8 cellular contexts compared by ENCODE assay signal in the genomic region with DNA sequence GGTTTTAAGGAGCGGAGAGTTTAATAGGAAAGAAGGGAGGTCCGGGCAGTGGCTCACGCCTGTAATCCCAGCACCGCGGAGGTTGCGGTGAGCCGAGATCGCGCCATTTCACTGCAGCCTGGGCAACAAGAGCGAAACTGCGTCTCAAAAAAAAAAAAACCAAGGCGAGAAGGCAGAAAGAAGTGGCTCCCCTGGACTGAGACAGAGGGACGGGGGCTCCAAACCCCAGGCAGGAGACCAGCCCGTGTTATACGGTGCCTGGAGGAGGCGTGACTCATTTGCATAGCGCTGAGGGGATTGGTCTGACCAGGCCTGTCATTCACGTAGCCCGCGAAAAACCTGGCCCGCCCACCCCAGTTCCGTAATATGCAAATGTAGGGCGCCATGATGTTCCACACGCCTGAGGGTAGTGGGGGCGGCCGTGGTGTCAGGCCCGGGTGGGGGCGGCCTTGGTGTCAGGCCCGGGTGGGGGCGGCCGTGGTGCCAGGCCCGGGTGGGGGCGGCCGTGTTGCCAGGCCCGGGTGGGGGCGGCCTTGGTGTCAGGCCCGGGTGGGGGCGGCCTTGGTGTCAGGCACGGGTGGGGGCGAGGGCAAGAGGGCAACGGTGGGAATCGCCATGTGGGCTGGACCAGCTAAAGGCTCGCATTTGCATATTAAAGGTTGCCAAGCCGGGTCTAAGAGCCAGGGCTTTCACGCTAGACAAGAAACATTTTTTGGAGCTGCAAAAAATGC. TPM values are rescaled to one million over a fixed set of nuclear protein-coding genes. Genes with fewer than 3 reads are reported as not detected.
DNase-seq lines count a peak whose midpoint lies in the region; ATAC-seq lines count a peak whose summit lies in the region.

No MANE protein-coding gene starts in this region.

- H3K4me3 Mint-ChIP-seq in central memory CD8-positive, alpha-beta T cell = peak overlapping the region; percentile 85

- peaks cover 24% of the 10 kb centered on the region for H3K4me1 Mint-ChIP-seq in central memory CD8-positive, alpha-beta T cell

- ATAC-seq in GM18858 (IDR thresholded peaks at IDR 0.05; ENCODE audit: unreplicated experiment) = peak; percentile 97
- ATAC-seq in HG03060 (IDR thresholded peaks at IDR 0.05; ENCODE audit: low read depth, unreplicated experiment) = peak; percentile 98
- ATAC-seq in central memory CD8-positive, alpha-beta T cell (replicated peaks; ENCODE audit: extremely low read depth, poor library complexity, severe bottlenecking) = peak; percentile 100
- ATAC-seq in left lobe of liver = peak; percentile 87

- peak; percentile 71 to 94 (median 85) for DNase-seq in T-helper 2 cell
- peak; percentile 69 to 89 for DNase-seq in central memory CD8-positive, alpha-beta T cell (ENCODE audit: low spot score in 2 of 2)
- peak; percentile 72 for DNase-seq in left lobe of liver (ENCODE audit: low spot score)
- peak; percentile 79 to 85 for DNase-seq in stimulated activated CD4-positive, alpha-beta T cell treated with anti-CD3 and anti-CD28 coated beads, Interleukin-2, amount 100 ng/mL, for 48 hours
- no peak for DNase-seq in NCI-H82 (lab: John Stamatoyannopoulos, UW)
- DNase-seq in AML-193 (lab: John Stamatoyannopoulos, UW) = no peak

- peaks cover 5% of the 10 kb centered on the region for H3K36me3 Mint-ChIP-seq in central memory CD8-positive, alpha-beta T cell (ENCODE audit: insufficient read depth)

- no peaks in the 10 kb centered on the region for H3K9me3 Mint-ChIP-seq in central memory CD8-positive, alpha-beta T cell

- no peaks in the 10 kb centered on the region for H3K27me3 Mint-ChIP-seq in central memory CD8-positive, alpha-beta T cell

- H3K27ac Mint-ChIP-seq in central memory CD8-positive, alpha-beta T cell (ENCODE audit: low read depth) = peak overlapping the region; percentile 83

RNA-seq across cellular contexts. Expression of gene PLCXD1, which starts 2.1 kb away (rescaled TPM):
- 11.4 TPM for total RNA-seq in left lobe of liver

RNA-seq across cellular contexts. Expression of gene GTPBP6, which starts 35.3 kb away (rescaled TPM):
- total RNA-seq in left lobe of liver = 31.7 TPM

Comparison
In these comparisons a context has a peak if more than half of its experiments do, and no peak if none do; other contexts are left out.
1. DNase-seq: peak in T-helper 2 cell (5 of 5), central memory CD8-positive, alpha-beta T cell (2 of 2), left lobe of liver (single experiment) and stimulated activated CD4-positive, alpha-beta T cell treated with anti-CD3 and anti-CD28 coated beads, Interleukin-2, amount 100 ng/mL, for 48 hours (2 of 2); none in NCI-H82 (single experiment) and AML-193 (0 of 2).
2. Peak in every context shown above with its lines, with median percentiles within 50 percentile points of each other: ATAC-seq.